32 cellular contexts compared by ENCODE assay signal in the genomic region with DNA sequence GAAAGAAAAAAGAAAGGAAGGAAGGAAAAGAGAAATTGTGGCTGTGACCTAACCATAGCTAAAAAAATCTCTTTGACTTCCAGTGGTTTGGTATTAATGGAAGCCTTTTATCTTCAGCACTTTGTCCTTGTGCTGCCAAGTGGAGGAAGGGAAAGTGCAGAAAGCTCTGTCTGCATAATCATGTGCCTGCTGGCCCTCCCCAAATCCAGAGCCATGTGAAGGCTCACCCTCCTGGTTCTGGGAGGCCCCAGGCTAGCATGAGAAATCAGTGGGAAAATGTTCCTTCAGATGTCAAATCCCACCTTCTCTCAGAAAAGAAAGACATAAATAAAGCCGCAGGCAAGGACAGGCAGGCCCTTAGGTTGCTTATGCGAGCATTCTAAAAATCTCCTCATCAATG. TPM values are rescaled to one million over a fixed set of nuclear protein-coding genes. Genes with fewer than 3 reads are reported as not detected.
A peak's percentile ranks its signal among the peaks of the same experiment; 100 is the strongest.
DNase-seq lines count a peak whose midpoint lies in the region; ATAC-seq and TF ChIP-seq lines count a peak whose summit lies in the region.
"Had no signal": no experiment of that assay in that cellular context is flagged by ENCODE, and none has a peak within 500 bp of the region (broad histone marks: within the 10 kb centered on the region; RNA-seq: fewer than 3 reads in every experiment).

No MANE protein-coding gene starts in this region.

- intact Hi-C loops in adrenal gland (cut with DNase I), result no loop called here
- intact Hi-C loops in heart left ventricle (cut with DNase I), result no loop called here

- H3K79me2 ChIP-seq in GM23338 (replicated peaks; ENCODE audit: insufficient read depth), result no peaks in the 10 kb centered on the region

- no peaks in the 10 kb centered on the region for H3K27me3 ChIP-seq in GM23338 (ENCODE audit: insufficient read depth)
- no peaks in the 10 kb centered on the region for H3K27me3 ChIP-seq in adrenal gland
- H3K27me3 ChIP-seq in heart left ventricle, result no peaks in the 10 kb centered on the region
- H3K27me3 ChIP-seq: body of pancreas, pancreas, upper lobe of right lung had no signal

- no peaks in the 10 kb centered on the region for H3K9me2 ChIP-seq in GM23338 (ENCODE audit: insufficient read depth)

- H3K4me3 Mint-ChIP-seq in GM23338 (no peak overlapping the region), nephron progenitor cell (no peak overlapping the region)
- H3K4me3 Mint-ChIP-seq: activated CD4-positive, alpha-beta memory T cell treated with anti-CD3 and anti-CD28 coated beads for 36 hours; immature natural killer cell; naive thymus-derived CD8-positive, alpha-beta T cell; T-helper 1 cell treated with Interleukin-12 subunit alpha and Interleukin-12 subunit beta and Interleukin-4 antibody, amounts not matched to agents 30 μg/mL and 1 μg/mL, for 36 hours had no signal

- no peak overlapping the region for H3K4me2 ChIP-seq in GM23338

- H3K9me3 Mint-ChIP-seq in GM23338 (no peaks in the 10 kb centered on the region), nephron progenitor cell (no peaks in the 10 kb centered on the region)
- H3K9me3 Mint-ChIP-seq: activated CD4-positive, alpha-beta memory T cell treated with anti-CD3 and anti-CD28 coated beads for 36 hours; immature natural killer cell; naive thymus-derived CD8-positive, alpha-beta T cell; T-helper 1 cell treated with Interleukin-12 subunit alpha and Interleukin-12 subunit beta and Interleukin-4 antibody, amounts not matched to agents 30 μg/mL and 1 μg/mL, for 36 hours had no signal

- DNase-seq in GM23338 (ENCODE audit: low spot score), result peak; percentile 19
- DNase-seq in adrenal gland, result peak; percentile 25 to 70 (median 63)
- DNase-seq in heart left ventricle, result peak in 1 of 5 donors; percentile 31
- DNase-seq in NCI-H748 treated with DMSO at 0.1 percent for 48 hours (lab: John Stamatoyannopoulos, UW), result no peak
- DNase-seq in nephron progenitor cell, result no peak
- DNase-seq in HuH-7 (ENCODE audit: low spot score), result no peak
- DNase-seq: activated CD4-positive, alpha-beta memory T cell treated with anti-CD3 and anti-CD28 coated beads for 36 hours; activated T-cell treated with anti-CD3 and anti-CD28 coated beads, Interleukin-2, amount 50 U/mL, for 1 hour; body of pancreas; C1 segment of cervical spinal cord; DND-41; erythroblast; foreskin fibroblast; HCEC 1CT; immature natural killer cell; KG1; MM.1S; naive thymus-derived CD8-positive, alpha-beta T cell; NCI-H1417; NCI-H2029 treated with DMSO at 0.1 percent for 48 hours; NCI-H345; NCI-H82; pancreas; right cardiac atrium; stimulated activated CD4-positive, alpha-beta T cell treated with anti-CD3 and anti-CD28 coated beads, Interleukin-4, amount 100 ng/mL, for 1 hour; substantia nigra; upper lobe of right lung had no signal

- 54 to 80% (median 59%) methylated on average over 2 of the region's 2 CpGs for WGBS in adrenal gland, 4 donors
- 77 to 88% (median 82%) methylated on average over 2 of the region's 2 CpGs for WGBS in heart left ventricle, 4 donors
- WGBS in mesodermal cell (ENCODE audit: insufficient coverage in 2 of 2), 2 experiments, result 68 to 86% methylated on average over 2 of the region's 2 CpGs

- H3F3A ChIP-seq in GM23338 (replicated peaks; ENCODE audit: low read depth), result peaks cover 3% of the 10 kb centered on the region; the same call in 1 of the 2 replicates

- H4K20me1 ChIP-seq in GM23338 (replicated peaks; ENCODE audit: insufficient read depth), result no peaks in the 10 kb centered on the region

- H3K27me3 Mint-ChIP-seq in GM23338 (ENCODE audit: insufficient read depth, low read depth, poor library complexity) (peaks cover 5% of the 10 kb centered on the region), nephron progenitor cell (ENCODE audit: low read depth, poor library complexity) (peaks cover 1% of the 10 kb centered on the region)
- H3K27me3 Mint-ChIP-seq: activated CD4-positive, alpha-beta memory T cell treated with anti-CD3 and anti-CD28 coated beads for 36 hours; naive thymus-derived CD8-positive, alpha-beta T cell had no signal

- H3K36me3 ChIP-seq in GM23338 (ENCODE audit: insufficient read depth) (no peaks in the 10 kb centered on the region), adrenal gland (replicated peaks in 1 of 2) (no peaks in the 10 kb centered on the region), heart left ventricle (peaks cover 0 to 11% (median 0%) of the 10 kb centered on the region in 9 donors), mesodermal cell (ENCODE audit: control insufficient read depth, insufficient read depth, low read length) (no peaks in the 10 kb centered on the region)
- H3K36me3 ChIP-seq: pancreas, upper lobe of right lung had no signal

- H3K4me1 ChIP-seq in GM23338 (ENCODE audit: insufficient read depth) (peaks cover 6% of the 10 kb centered on the region; the same call in 1 of the 2 replicates), adrenal gland (replicated peaks in 1 of 2) (peaks cover 8 to 9% of the 10 kb centered on the region in 2 donors), heart left ventricle (peaks cover 0 to 14% (median 3%) of the 10 kb centered on the region in 12 donors), mesodermal cell (ENCODE audit: control insufficient read depth, insufficient read depth, low read length, poor library complexity, severe bottlenecking) (peaks cover 2% of the 10 kb centered on the region)
- H3K4me1 ChIP-seq: body of pancreas, pancreas, upper lobe of right lung had no signal

- TF ChIP-seq POLR2A in adrenal gland (IDR thresholded peaks at IDR 0.05) (no peak), heart left ventricle (IDR thresholded peaks at IDR 0.05) (no peak)

- H3K27ac ChIP-seq in GM23338 (ENCODE audit: low read depth) (peak overlapping the region; percentile 28; the same call in 1 of the 2 replicates), adrenal gland (peak overlapping the region in 1 of 5 donors; percentile 63), heart left ventricle (peak overlapping the region in 9 of 12 donors; percentile 7 to 78 (median 39)), mesodermal cell (ENCODE audit: low read depth, low read length, severe bottlenecking) (peak overlapping the region; percentile 49)
- H3K27ac ChIP-seq: body of pancreas, pancreas, SK-N-MC, upper lobe of right lung had no signal

- H3K9me3 ChIP-seq in adrenal gland (replicated peaks in 1 of 3), result no peaks in the 10 kb centered on the region
- H3K9me3 ChIP-seq in heart left ventricle, result no peaks in the 10 kb centered on the region
- H3K9me3 ChIP-seq in mesodermal cell (ENCODE audit: control insufficient read depth, low read length), result no peaks in the 10 kb centered on the region
- H3K9me3 ChIP-seq: body of pancreas, pancreas, upper lobe of right lung had no signal

- no peak for TF ChIP-seq CTCF in GM23338 (conservative IDR thresholded peaks at IDR 0.05; ENCODE audit: low read depth in 2 of 2)
- TF ChIP-seq CTCF in adrenal gland (IDR thresholded peaks at IDR 0.05), result no peak
- no peak for TF ChIP-seq CTCF in heart left ventricle (IDR thresholded peaks at IDR 0.05)
- no peak for TF ChIP-seq CTCF in nephron progenitor cell (IDR thresholded peaks at IDR 0.05)

- H3K4me3 ChIP-seq in GM23338 (no peak overlapping the region), adrenal gland (no peak overlapping the region), heart left ventricle (no peak overlapping the region), mesodermal cell (ENCODE audit: extremely low read depth, insufficient read depth, low read length, poor library complexity, severe bottlenecking) (no peak overlapping the region)
- H3K4me3 ChIP-seq: body of pancreas, pancreas, SK-N-MC, upper lobe of right lung had no signal

- H3K4me1 Mint-ChIP-seq in GM23338 (peaks cover 9% of the 10 kb centered on the region), nephron progenitor cell (no peaks in the 10 kb centered on the region)
- H3K4me1 Mint-ChIP-seq: immature natural killer cell had no signal

- ATAC-seq in GM23338, result peak; percentile 75
- peak; percentile 77 to 93 (median 81) for ATAC-seq in heart left ventricle
- no peak for ATAC-seq in GM18868 (IDR thresholded peaks at IDR 0.05; ENCODE audit: unreplicated experiment)
- ATAC-seq: activated CD4-positive, CD25-positive, alpha-beta regulatory T cell treated with anti-CD3 and anti-CD28 coated beads, Interleukin-2, amount 50 U/mL, for 24 hours; body of pancreas; naive thymus-derived CD8-positive, alpha-beta T cell; upper lobe of right lung had no signal

- H3K36me3 Mint-ChIP-seq in GM23338 (ENCODE audit: low read depth), result no peaks in the 10 kb centered on the region
- H3K36me3 Mint-ChIP-seq in nephron progenitor cell (ENCODE audit: low read depth), result peaks cover 23% of the 10 kb centered on the region

- H2AFZ ChIP-seq in GM23338, result peak overlapping the region; percentile 80

- H3K27ac Mint-ChIP-seq in GM23338 (peak overlapping the region; percentile 81; the same call in 1 of the 2 replicates), nephron progenitor cell (no peak overlapping the region)
- H3K27ac Mint-ChIP-seq: activated CD4-positive, alpha-beta memory T cell treated with anti-CD3 and anti-CD28 coated beads for 36 hours; immature natural killer cell; T-helper 1 cell treated with Interleukin-12 subunit alpha and Interleukin-12 subunit beta and Interleukin-4 antibody, amounts not matched to agents 30 μg/mL and 1 μg/mL, for 36 hours had no signal

RNA-seq across cellular contexts. Expression of gene BMPR2, which starts 48.2 kb away (rescaled TPM):
- total RNA-seq in GM23338 (2014; rRNA removed; shearing (Covaris generic)), result 14.2 and 21.6 TPM in 2 replicates
- polyA plus RNA-seq in GM23338 (2016; fragmentation: Nextera tagmentation; extraction: Ambion mirVana), result 6.3 and 6.7 TPM in 2 replicates
- total RNA-seq in adrenal gland, result 100 to 1,000 TPM in 3 of 8 donors, 10 to 100 TPM in 5; 75.3 to 123 (median 96.6) TPM
- polyA plus RNA-seq in adrenal gland, result 10 to 100 TPM in 2 of 3 donors, 1 to 10 TPM in 1; 7.7 to 50.6 (median 10.1) TPM
- total RNA-seq in heart left ventricle, result 10 to 100 TPM; 44.4 to 81.9 (median 66.1) TPM
- 10 to 100 TPM in 1 of 2 donors, 1 to 10 TPM in 1; 9.0 to 17.3 TPM for polyA plus RNA-seq in heart left ventricle
- polyA plus RNA-seq in mesodermal cell (2013, experiment 1 of 2), result 43.2 TPM
- 35.9 TPM for polyA plus RNA-seq in mesodermal cell (2013, experiment 2 of 2)

Comparison
In these comparisons a context has a peak if more than half of its experiments do, and no peak if none do; other contexts are left out.
1. DNase-seq: peak in GM23338 (single experiment) and adrenal gland (7 of 7); none in NCI-H748 treated with DMSO at 0.1 percent for 48 hours (single experiment), nephron progenitor cell (single experiment) and HuH-7 (single experiment).